Comparison of ENCODE assay signal across 23 cellular contexts in genomic region chr4:25782482-25782881, GRCh38.
DNase-seq lines count a peak whose midpoint lies in the region; ATAC-seq and TF ChIP-seq lines count a peak whose summit lies in the region.
"Had no signal": no experiment of that assay in that cellular context is flagged by ENCODE, and none has a peak within 500 bp of the region (broad histone marks: within the 10 kb centered on the region; RNA-seq: fewer than 3 reads in every experiment).

No MANE protein-coding gene starts in this region.

- H2BK12ac ChIP-seq in H9 (ENCODE audit: insufficient read length, low read depth, low read length) = no peak overlapping the region

- H3K9me3 Mint-ChIP-seq in H9 = no peaks in the 10 kb centered on the region
- H3K9me3 Mint-ChIP-seq in IgD-negative memory B cell = no peaks in the 10 kb centered on the region
- no peaks in the 10 kb centered on the region for H3K9me3 Mint-ChIP-seq in activated B cell treated with CpG ODN at 0.5 μM for 24 hours
- no peaks in the 10 kb centered on the region for H3K9me3 Mint-ChIP-seq in nephron progenitor cell
- H3K9me3 Mint-ChIP-seq: CD8-positive, alpha-beta memory T cell had no signal

- no peak overlapping the region for H3K23ac ChIP-seq in H9 (ENCODE audit: insufficient read length, low read depth, low read length)

- no peak overlapping the region for H3K56ac ChIP-seq in H9 (ENCODE audit: insufficient read length, low read depth, low read length)

- no peak overlapping the region for H3K27ac ChIP-seq in H9 (ENCODE audit: insufficient read length, low read depth, low read length)
- H3K27ac ChIP-seq in smooth muscle cell (ENCODE audit: low read depth) = no peak overlapping the region
- H3K27ac ChIP-seq: A549; BLaER1 treated with 17β-estradiol and CSF1 and Interleukin-3, amounts not matched to agents 10 nM and 100 nM had no signal

- H3K27ac Mint-ChIP-seq in H9 (peak overlapping the region; percentile 10 to 69 (median 16); a peak in 3 of 7 replicates), IgD-negative memory B cell (peak overlapping the region in 2 of 3 donors; percentile 15 to 39), activated B cell treated with CpG ODN at 0.5 μM for 24 hours (peak overlapping the region; percentile 16), nephron progenitor cell (peak overlapping the region; percentile 84)
- H3K27ac Mint-ChIP-seq: CD4-positive, alpha-beta T cell had no signal

- no peak overlapping the region; the same call in 1 of the 2 replicates for H3K14ac ChIP-seq in H9 (ENCODE audit: insufficient read depth, low read length)

- no peak overlapping the region for H2BK20ac ChIP-seq in H9 (ENCODE audit: low read depth, low read length, poor library complexity, severe bottlenecking)

- H3K4me2 ChIP-seq in H9 (ENCODE audit: insufficient read depth, insufficient read length, low read length) (no peak overlapping the region), smooth muscle cell (no peak overlapping the region)
- H3K4me2 ChIP-seq: A549 had no signal

- 0 out of 4 replicates have a peak, but pooled peaks cover 0 to 3% of the 10 kb centered on the region in 2 experiments for H3K4me1 Mint-ChIP-seq in H9
- peaks cover 1 to 3% (median 3%) of the 10 kb centered on the region in 3 donors for H3K4me1 Mint-ChIP-seq in IgD-negative memory B cell
- H3K4me1 Mint-ChIP-seq in activated B cell treated with CpG ODN at 0.5 μM for 24 hours = peaks cover 2% of the 10 kb centered on the region
- H3K4me1 Mint-ChIP-seq in nephron progenitor cell = no peaks in the 10 kb centered on the region

- no peak overlapping the region for H2BK15ac ChIP-seq in H9 (ENCODE audit: low read depth, low read length)

- no peak overlapping the region for H2BK5ac ChIP-seq in H9 (ENCODE audit: insufficient read length, low read length)

- no peaks in the 10 kb centered on the region for H4K20me1 ChIP-seq in H9 (ENCODE audit: control insufficient read depth, insufficient read depth, insufficient read length)
- H4K20me1 ChIP-seq in smooth muscle cell (ENCODE audit: low read depth) = no peaks in the 10 kb centered on the region
- H4K20me1 ChIP-seq: BLaER1 treated with 17β-estradiol and CSF1 and Interleukin-3, amounts not matched to agents 10 nM and 100 nM had no signal

- POLR2A ChIA-PET in activated B cell treated with CpG ODN at 0.5 μM for 24 hours (lab: Charles Lee) = no interaction called here

- H3K36me3 ChIP-seq in smooth muscle cell (ENCODE audit: low read depth) = no peaks in the 10 kb centered on the region
- H3K36me3 ChIP-seq: BE2C had no signal

- no peak overlapping the region for H2AK5ac ChIP-seq in H9 (ENCODE audit: insufficient read length, low read length)

- no peak overlapping the region for H3T11ph ChIP-seq in H9 (ENCODE audit: low read length)

- WGBS in H9 (ENCODE audit: extremely low coverage, insufficient read length, low lambda C conversion rate) = no CpG with 5 or more reads among the region's 7 CpGs
- 94% methylated on average over 7 of the region's 7 CpGs for WGBS in smooth muscle cell (ENCODE audit: low lambda C conversion rate)

- no peak overlapping the region for H2BK120ac ChIP-seq in H9 (ENCODE audit: low read depth, low read length, poor library complexity, severe bottlenecking)

- ATAC-seq in activated B cell treated with CpG ODN at 0.5 μM for 24 hours (ENCODE audit: low read depth) (no peak), GM18867 (IDR thresholded peaks at IDR 0.05; ENCODE audit: unreplicated experiment) (no peak), HG03025 (IDR thresholded peaks at IDR 0.05; ENCODE audit: low FRiP score, unreplicated experiment) (no peak)
- ATAC-seq: A549, HCT116 had no signal

- no peaks in the 10 kb centered on the region for H3K23me2 ChIP-seq in H9 (ENCODE audit: insufficient read length, low read depth, low read length, poor library complexity, severe bottlenecking)

- no peak overlapping the region for H3K18ac ChIP-seq in H9 (ENCODE audit: insufficient read length, low read depth, low read length)

- H3K9ac ChIP-seq in H9 (ENCODE audit: extremely low read depth, insufficient read length, low read length) = no peak overlapping the region
- no peak overlapping the region for H3K9ac ChIP-seq in smooth muscle cell (ENCODE audit: low read depth)
- H3K9ac ChIP-seq: BLaER1 treated with 17β-estradiol and CSF1 and Interleukin-3, amounts not matched to agents 10 nM and 100 nM had no signal

- H3K4me1 ChIP-seq in H9 (ENCODE audit: insufficient read depth, low read length) (no peaks in the 10 kb centered on the region), smooth muscle cell (ENCODE audit: low read depth) (no peaks in the 10 kb centered on the region)
- H3K4me1 ChIP-seq: BE2C had no signal

- H3K9me3 ChIP-seq in H9 (ENCODE audit: control insufficient read depth, low read depth, low read length) (no peaks in the 10 kb centered on the region), smooth muscle cell (replicated peaks; ENCODE audit: low read depth) (no peaks in the 10 kb centered on the region)
- H3K9me3 ChIP-seq: A549, BE2C had no signal

- intact Hi-C loops in activated B cell treated with CpG ODN at 0.5 μM for 24 hours (cut with micrococcal nuclease) = no loop called here

- H4K91ac ChIP-seq in H9 (ENCODE audit: insufficient read length, low read depth, low read length) = no peak overlapping the region

- TF ChIP-seq CTCF in H9 (conservative IDR thresholded peaks at IDR 0.05) (no peak), activated B cell treated with CpG ODN at 0.5 μM for 24 hours (IDR thresholded peaks at IDR 0.05) (no peak), nephron progenitor cell (IDR thresholded peaks at IDR 0.05) (no peak), smooth muscle cell (IDR thresholded peaks at IDR 0.05; ENCODE audit: borderline replicate concordance, insufficient read depth, poor library complexity, severe bottlenecking) (no peak)

- H3K79me2 ChIP-seq in H9 (ENCODE audit: insufficient read depth, low read length) (no peaks in the 10 kb centered on the region), smooth muscle cell (ENCODE audit: low read depth) (no peaks in the 10 kb centered on the region)

- no peaks in the 10 kb centered on the region for H3K79me1 ChIP-seq in H9 (ENCODE audit: insufficient read depth, low read depth, low read length, poor library complexity, severe bottlenecking)

- H3K27me3 Mint-ChIP-seq in H9 (ENCODE audit: low read depth) (no peaks in the 10 kb centered on the region), IgD-negative memory B cell (no peaks in the 10 kb centered on the region), activated B cell treated with CpG ODN at 0.5 μM for 24 hours (no peaks in the 10 kb centered on the region), nephron progenitor cell (ENCODE audit: low read depth, poor library complexity) (peaks cover 7% of the 10 kb centered on the region)
- H3K27me3 Mint-ChIP-seq: CD4-positive, alpha-beta T cell had no signal

- H3K36me3 Mint-ChIP-seq in H9 (ENCODE audit: insufficient read depth in 1 of 3, low read depth in 3 of 3) (peaks cover 30 to 57% (median 36%) of the 10 kb centered on the region in 3 experiments), IgD-negative memory B cell (peaks cover 8% of the 10 kb centered on the region), activated B cell treated with CpG ODN at 0.5 μM for 24 hours (ENCODE audit: low read depth) (peaks cover 97% of the 10 kb centered on the region), nephron progenitor cell (ENCODE audit: low read depth) (no peaks in the 10 kb centered on the region)

- H3K4ac ChIP-seq in H9 (ENCODE audit: low read depth, low read length) = no peak overlapping the region

- H4K8ac ChIP-seq in H9 (replicated peaks; ENCODE audit: insufficient read length, low read depth, low read length) = no peak overlapping the region

- H4K5ac ChIP-seq in H9 (ENCODE audit: insufficient read length, low read depth, low read length) = no peak overlapping the region

- H3K27me3 ChIP-seq in H9 (ENCODE audit: insufficient read depth, low read length) (no peaks in the 10 kb centered on the region), smooth muscle cell (ENCODE audit: low read depth) (peaks cover 5% of the 10 kb centered on the region)
- H3K27me3 ChIP-seq: BE2C; BLaER1 treated with 17β-estradiol and CSF1 and Interleukin-3, amounts not matched to agents 10 nM and 100 nM had no signal

- H3K4me3 Mint-ChIP-seq in H9 (no peak overlapping the region), IgD-negative memory B cell (no peak overlapping the region), activated B cell treated with CpG ODN at 0.5 μM for 24 hours (no peak overlapping the region), nephron progenitor cell (no peak overlapping the region)
- H3K4me3 Mint-ChIP-seq: CD14-positive monocyte; CD4-positive, alpha-beta T cell had no signal

- no peaks in the 10 kb centered on the region for H3F3A ChIP-seq in smooth muscle cell (ENCODE audit: low read depth)

- H3K4me3 ChIP-seq in smooth muscle cell = no peak overlapping the region
- H3K4me3 ChIP-seq: A549; BLaER1 treated with 17β-estradiol and CSF1 and Interleukin-3, amounts not matched to agents 10 nM and 100 nM had no signal

- CTCF ChIA-PET in activated B cell treated with CpG ODN at 0.5 μM for 24 hours (lab: Charles Lee) = no interaction called here

- DNase-seq in H9 = no peak
- DNase-seq in activated B cell treated with CpG ODN at 0.5 μM for 24 hours = no peak
- no peak for DNase-seq in nephron progenitor cell
- no peak for DNase-seq in smooth muscle cell (lab: John Stamatoyannopoulos, UW; ENCODE audit: unreplicated experiment)
- DNase-seq: 8988T; ACHN; AML-193; BE2C; CD4-positive, alpha-beta T cell; CD8-positive, alpha-beta memory T cell; DMS 273 treated with DMSO at 0.1 percent for 48 hours; DMS79; EL; GF-D8; GOT3; H7 had no signal

- H2AFZ ChIP-seq in H9 (ENCODE audit: low read length) = no peak overlapping the region
- no peak overlapping the region for H2AFZ ChIP-seq in smooth muscle cell (ENCODE audit: low read depth)

Comparison
In these comparisons a context has a peak if more than half of its experiments do, and no peak if none do; other contexts are left out.
1. H3K27ac Mint-ChIP-seq: peak in every context shown above with its lines; median percentile 84 in nephron progenitor cell; 27 in IgD-negative memory B cell; 16 in H9; 16 in activated B cell treated with CpG ODN at 0.5 μM for 24 hours.